ENCODE assay signal across 8 cellular contexts in the genomic region with DNA sequence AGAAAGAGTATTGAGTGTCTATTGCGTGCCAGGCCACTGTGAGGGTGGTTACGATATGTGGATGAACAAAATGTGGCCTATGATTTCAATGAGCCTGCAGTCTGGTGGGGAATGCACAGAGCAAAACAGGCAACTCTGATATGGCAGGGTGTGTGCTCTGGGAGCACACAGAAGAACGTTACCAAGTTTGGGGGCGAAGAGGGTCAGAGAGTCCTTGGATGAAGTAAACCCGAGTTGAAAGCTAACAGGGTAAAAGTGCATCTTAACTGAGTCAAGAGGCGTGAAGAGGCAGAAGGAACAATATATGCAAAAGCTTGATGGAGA. TPM values are rescaled to one million over a fixed set of nuclear protein-coding genes. Genes with fewer than 3 reads are reported as not detected.
DNase-seq lines count a peak whose midpoint lies in the region; ATAC-seq and TF ChIP-seq lines count a peak whose summit lies in the region.

No MANE protein-coding gene starts in this region.

- peaks cover 0 to 23% (median 19%) of the 10 kb centered on the region in 9 donors for H3K4me1 ChIP-seq in heart right ventricle

- WGBS in heart right ventricle, 2 donors, result 33 to 46% methylated on average over 6 of the region's 6 CpGs

- peak overlapping the region; percentile 91 to 98 (median 95) for H3K27ac ChIP-seq in heart right ventricle
- H3K27ac ChIP-seq in skin epidermis, result peak overlapping the region in 20 of 21 experiments; percentile 76 to 97 (median 90)

- H3K27me3 ChIP-seq in H7 (ENCODE audit: control insufficient read depth, insufficient read depth, low read length) (no peaks in the 10 kb centered on the region), heart right ventricle (no peaks in the 10 kb centered on the region)

- no peak for TF ChIP-seq CTCF in heart right ventricle (IDR thresholded peaks at IDR 0.05)

- H3K27ac Mint-ChIP-seq in T-helper 17 cell, result peak overlapping the region; percentile 98

- intact Hi-C loops in heart right ventricle (cut with DNase I), result loop anchor here (1.0 to 10.0 kb wide), 14 partner anchors 33 to 207 kb away; a partner anchor contains a TSS

- H3K4me3 ChIP-seq in H7 (ENCODE audit: insufficient read depth, low read depth, low read length) (peak overlapping the region; percentile 66), heart right ventricle (peak overlapping the region; percentile 57 to 86 (median 72)), skin epidermis (peak overlapping the region; percentile 49 to 68 (median 57))

- DNase-seq in H7 (no peak), T-helper 17 cell (no peak), heart right ventricle (no peak), superior temporal gyrus (ENCODE audit: extremely low spot score) (no peak), HUDEP-2 (lab: John Stamatoyannopoulos, UW; ENCODE audit: unreplicated experiment in 76 of 76) (no peak), NCI-H2171 treated with DMSO at 0.1 percent for 48 hours (lab: John Stamatoyannopoulos, UW) (no peak)

- peaks cover 18% of the 10 kb centered on the region for H3K4me1 Mint-ChIP-seq in T-helper 17 cell

- H3K27me3 Mint-ChIP-seq in T-helper 17 cell, result no peaks in the 10 kb centered on the region

- ATAC-seq in T-helper 17 cell (peak; percentile 6), heart right ventricle (peak in 6 of 8 donors; percentile 2 to 10 (median 4)), GM19023 (IDR thresholded peaks at IDR 0.05; ENCODE audit: unreplicated experiment) (no peak)

- H3K36me3 ChIP-seq in H7 (replicated peaks; ENCODE audit: control insufficient read depth, insufficient read depth, low read length), result no peaks in the 10 kb centered on the region
- H3K36me3 ChIP-seq in heart right ventricle, result peaks cover 0 to 39% (median 0%) of the 10 kb centered on the region in 9 donors

- H3K36me3 Mint-ChIP-seq in T-helper 17 cell (ENCODE audit: low read depth), result peaks cover 2% of the 10 kb centered on the region

- H3K9me3 ChIP-seq in T-helper 17 cell (ENCODE audit: control insufficient read depth, low read length, poor library complexity, severe bottlenecking) (no peaks in the 10 kb centered on the region), heart right ventricle (no peaks in the 10 kb centered on the region)

- peak overlapping the region; percentile 94 for H3K4me3 Mint-ChIP-seq in T-helper 17 cell

RNA-seq across cellular contexts. Expression of a gene that starts 0.3 kb away (rescaled TPM):
- 8.7 and 10.7 TPM in 2 replicates for total RNA-seq in H7 (2014; rRNA removed; shearing (Covaris generic))
- total RNA-seq in T-helper 17 cell (10 to 100 TPM; 19.0 to 23.8 TPM), heart right ventricle (10 to 100 TPM; 17.5 to 38.5 (median 31.5) TPM)
- polyA plus RNA-seq in heart right ventricle, result 10 to 100 TPM; 14.7 to 24.6 TPM

RNA-seq across cellular contexts. Expression of a gene that starts 0.6 kb away (rescaled TPM):
- 3.8 and 4.1 TPM in 2 replicates for total RNA-seq in H7 (2014; rRNA removed; shearing (Covaris generic))
- total RNA-seq in T-helper 17 cell, result 1 to 10 TPM; 2.5 to 3.1 TPM
- 1 to 10 TPM; 1.1 to 2.0 (median 1.5) TPM for total RNA-seq in heart right ventricle
- polyA plus RNA-seq in heart right ventricle, result 1 to 10 TPM in 1 of 2 donors, under 1 TPM in 1; 0.86 to 1.3 TPM

RNA-seq across cellular contexts. Expression of a gene that starts 8.2 kb away (rescaled TPM):
- total RNA-seq in H7 (2014; rRNA removed; shearing (Covaris generic)), result 17.4 and 23.3 TPM in 2 replicates
- total RNA-seq in T-helper 17 cell, result 10 to 100 TPM; 22.7 to 33.9 TPM
- total RNA-seq in heart right ventricle, result 10 to 100 TPM; 12.8 to 26.5 (median 17.8) TPM
- 10 to 100 TPM; 20.0 to 25.8 TPM for polyA plus RNA-seq in heart right ventricle

RNA-seq across cellular contexts. Expression of a gene that starts 32.0 kb away (rescaled TPM):
- total RNA-seq in H7 (2014; rRNA removed; shearing (Covaris generic)), result 0.44 and 1.5 TPM in 2 replicates
- total RNA-seq in T-helper 17 cell (not detected), heart right ventricle (over 10,000 TPM in 2 of 10 donors, 1,000 to 10,000 TPM in 8; 7,877 to 10,608 (median 8,590) TPM)
- polyA plus RNA-seq in heart right ventricle, result over 10,000 TPM in 1 of 2 donors, 1,000 to 10,000 TPM in 1; 7,695 to 25,436 TPM

RNA-seq across cellular contexts. Expression of a gene that starts 32.9 kb away (rescaled TPM):
- total RNA-seq in H7 (2014; rRNA removed; shearing (Covaris generic)), result 0.18 TPM in 1 of 2 replicates, not detected in the other
- total RNA-seq in T-helper 17 cell (not detected), heart right ventricle (10 to 100 TPM; 18.9 to 65.4 (median 29.1) TPM)
- polyA plus RNA-seq in heart right ventricle, result 100 to 1,000 TPM in 1 of 2 donors, 10 to 100 TPM in 1; 37.7 to 136 TPM
